ENCODE assay signal across 10 cellular contexts in the genomic region with DNA sequence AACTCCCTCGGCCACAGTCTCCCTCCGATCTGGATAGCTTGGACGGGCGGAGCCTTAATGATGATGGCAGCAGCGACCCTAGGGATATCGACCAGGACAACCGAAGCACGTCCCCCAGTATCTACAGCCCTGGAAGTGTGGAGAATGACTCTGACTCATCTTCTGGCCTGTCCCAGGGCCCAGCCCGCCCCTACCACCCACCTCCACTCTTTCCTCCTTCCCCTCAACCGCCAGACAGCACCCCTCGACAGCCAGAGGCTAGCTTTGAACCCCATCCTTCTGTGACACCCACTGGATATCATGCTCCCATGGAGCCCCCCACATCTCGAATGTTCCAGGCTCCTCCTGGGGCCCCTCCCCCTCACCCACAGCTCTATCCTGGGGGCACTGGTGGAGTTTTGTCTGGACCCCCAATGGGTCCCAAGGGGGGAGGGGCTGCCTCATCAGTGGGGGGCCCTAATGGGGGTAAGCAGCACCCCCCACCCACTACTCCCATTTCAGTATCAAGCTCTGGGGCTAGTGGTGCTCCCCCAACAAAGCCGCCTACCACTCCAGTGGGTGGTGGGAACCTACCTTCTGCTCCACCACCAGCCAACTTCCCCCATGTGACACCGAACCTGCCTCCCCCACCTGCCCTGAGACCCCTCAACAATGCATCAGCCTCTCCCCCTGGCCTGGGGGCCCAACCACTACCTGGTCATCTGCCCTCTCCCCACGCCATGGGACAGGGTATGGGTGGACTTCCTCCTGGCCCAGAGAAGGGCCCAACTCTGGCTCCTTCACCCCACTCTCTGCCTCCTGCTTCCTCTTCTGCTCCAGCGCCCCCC. TPM values are rescaled to one million over a fixed set of nuclear protein-coding genes. Genes with fewer than 3 reads are reported as not detected.
DNase-seq lines count a peak whose midpoint lies in the region; ATAC-seq, FAIRE-seq and TF ChIP-seq lines count a peak whose summit lies in the region.
"Had no signal": no experiment of that assay in that cellular context is flagged by ENCODE, and none has a peak within 500 bp of the region (broad histone marks: within the 10 kb centered on the region; RNA-seq: fewer than 3 reads in every experiment).

No MANE protein-coding gene starts in this region.

- H3K23me2 ChIP-seq in H1 (ENCODE audit: low read depth, low read length) = peaks cover 4% of the 10 kb centered on the region; the same call in 1 of the 2 replicates

- no peaks in the 10 kb centered on the region for H3K9me3 Mint-ChIP-seq in activated CD4-positive, alpha-beta T cell treated with anti-CD3 and anti-CD28 coated beads for 36 hours (ENCODE audit: low read depth)

- H3K4ac ChIP-seq in H1 (replicated peaks; ENCODE audit: insufficient read length, low read depth, low read length) = no peak overlapping the region

- no peak overlapping the region for H2AK5ac ChIP-seq in H1 (ENCODE audit: low read depth, low read length)

- no peak for FAIRE-seq in H1 (lab: Jason Lieb, UNC)
- FAIRE-seq: islet of Langerhans had no signal

- CTCF ChIA-PET in activated CD4-positive, alpha-beta T cell treated with anti-CD3 and anti-CD28 coated beads for 36 hours (lab: Charles Lee) = interaction anchor here (1.3 to 5.1 kb wide), 6 partner anchors 9 to 29 kb away, joined by 3 to 59 read pairs (median 4); partner anchors contain the start of gene ATN1
- CTCF ChIA-PET in H1 (lab: Charles Lee; ENCODE audit: partially characterized antibody) = interaction anchor here (0.6 to 20.2 kb wide), 10 partner anchors 10 to 382 kb away, joined by 3 to 253 read pairs (median 3); partner anchors contain the start of genes ATN1, SPSB2 and TPI1

- H3K79me2 ChIP-seq in H1 (ENCODE audit: control insufficient read depth in 1 of 2, insufficient read depth in 2 of 2, low read length in 2 of 2) = peaks cover 3 to 16% of the 10 kb centered on the region in 2 experiments
- peaks cover 37% of the 10 kb centered on the region for H3K79me2 ChIP-seq in smooth muscle cell (ENCODE audit: low read depth)

- TF ChIP-seq POLR2A in Peyer's patch (IDR thresholded peaks at IDR 0.05) (no peak), H1 (IDR thresholded peaks at IDR 0.05; ENCODE audit: control extremely low read depth in 1 of 2, low read depth in 2 of 2, low read length in 2 of 2) (0 out of 3 replicates have a peak, but pooled peaks of 1 of the 2 experiments have one; percentile 6)

- H2BK15ac ChIP-seq in H1 (ENCODE audit: low read length) = no peak overlapping the region

- no peak overlapping the region for H3K56ac ChIP-seq in H1 (replicated peaks; ENCODE audit: insufficient read length, low read depth, low read length)

- peaks cover 58% of the 10 kb centered on the region for H3K4me1 Mint-ChIP-seq in activated CD4-positive, alpha-beta T cell treated with anti-CD3 and anti-CD28 coated beads for 36 hours

- H2BK20ac ChIP-seq in H1 (ENCODE audit: low read length) = no peak overlapping the region

- H3K9me3 ChIP-seq in Peyer's patch (no peaks in the 10 kb centered on the region), H1 (ENCODE audit: insufficient read depth in 2 of 2, low read depth in 1 of 2, low read length in 1 of 2) (no peaks in the 10 kb centered on the region), smooth muscle cell (replicated peaks; ENCODE audit: low read depth) (no peaks in the 10 kb centered on the region), BE2C (no peaks in the 10 kb centered on the region)

- 0 out of 2 replicates have a peak overlapping the region, but pooled peaks have one; percentile 3 for H4K8ac ChIP-seq in H1 (ENCODE audit: extremely low read depth, insufficient read depth, low read length)

- H4K5ac ChIP-seq in H1 (ENCODE audit: insufficient read length, low read depth, low read length) = no peak overlapping the region

- no peak for TF ChIP-seq RAD21 in H1 (IDR thresholded peaks at IDR 0.05 in 1 of 2, conservative IDR thresholded peaks at IDR 0.05 in 1 of 2; ENCODE audit: low read depth in 2 of 2, low read length in 2 of 2)

- no peak for ATAC-seq in activated CD4-positive, alpha-beta T cell treated with anti-CD3 and anti-CD28 coated beads for 36 hours

- no peak for TF ChIP-seq CTCF in Peyer's patch (IDR thresholded peaks at IDR 0.05)
- TF ChIP-seq CTCF in H1 (IDR thresholded peaks at IDR 0.05; ENCODE audit: control extremely low read depth in 1 of 3, insufficient read depth in 1 of 3, low read depth in 1 of 3, low read length in 3 of 3) = no peak
- TF ChIP-seq CTCF in smooth muscle cell (IDR thresholded peaks at IDR 0.05; ENCODE audit: borderline replicate concordance, insufficient read depth, poor library complexity, severe bottlenecking) = no peak
- TF ChIP-seq CTCF in BE2C (IDR thresholded peaks at IDR 0.05; ENCODE audit: low read depth, low read length) = no peak
- no peak for TF ChIP-seq CTCF in foreskin fibroblast (IDR thresholded peaks at IDR 0.05; ENCODE audit: low read depth, low read length)

- H3K27me3 ChIP-seq in Peyer's patch (no peaks in the 10 kb centered on the region), H1 (replicated peaks in 1 of 4; ENCODE audit: control insufficient read depth in 3 of 4, extremely low read depth in 1 of 4, insufficient read depth in 3 of 4, low read length in 3 of 4) (no peaks in the 10 kb centered on the region), smooth muscle cell (ENCODE audit: low read depth) (no peaks in the 10 kb centered on the region), BE2C (no peaks in the 10 kb centered on the region)

- intact Hi-C loops in activated CD4-positive, alpha-beta T cell treated with anti-CD3 and anti-CD28 coated beads for 36 hours (cut with DNase I, micrococcal nuclease) = loop anchor here (2.0 to 5.0 kb wide), 3 partner anchors 31 to 83 kb away; partner anchors contain the start of genes CDCA3 (in 1 of the 2), LRRC23 (in 1 of the 2), SPSB2 (in 1 of the 2) and USP5 (in 1 of the 2)

- H3K27me3 Mint-ChIP-seq in activated CD4-positive, alpha-beta T cell treated with anti-CD3 and anti-CD28 coated beads for 36 hours = no peaks in the 10 kb centered on the region

- WGBS in H1 (ENCODE audit: extremely low coverage in 1 of 2, insufficient coverage in 1 of 2, insufficient read length in 1 of 2, insufficient replicate concordance in 2 of 2, low coverage in 1 of 2, low lambda C conversion rate in 2 of 2, missing lambda C conversion rate in 1 of 2), 2 experiments = 93% methylated on average over 16 of the region's 16 CpGs; no CpG with 5 or more reads in 1 of the 2 experiments
- 69% methylated on average over 13 of the region's 16 CpGs for WGBS in smooth muscle cell (ENCODE audit: low lambda C conversion rate)

- no peak overlapping the region for H2BK12ac ChIP-seq in H1 (ENCODE audit: low read depth, low read length)

- no peak overlapping the region for H3K18ac ChIP-seq in H1 (ENCODE audit: extremely low read depth, low read length)

- H3K79me1 ChIP-seq in H1 (ENCODE audit: low read depth, low read length) = peaks cover 12% of the 10 kb centered on the region

- no peak for TF ChIP-seq EP300 in H1 (IDR thresholded peaks at IDR 0.05; ENCODE audit: borderline replicate concordance in 1 of 2, low read depth in 2 of 2, low read length in 2 of 2)

- H3F3A ChIP-seq in smooth muscle cell (ENCODE audit: low read depth) = peaks cover 48% of the 10 kb centered on the region

- POLR2A ChIA-PET in activated CD4-positive, alpha-beta T cell treated with anti-CD3 and anti-CD28 coated beads for 36 hours (lab: Charles Lee) = interaction anchor here (0.5 to 2.6 kb wide), 6 partner anchors 10 to 144 kb away, joined by 3 to 11 read pairs (median 4); partner anchors contain the start of genes CDCA3, LPCAT3 and USP5
- POLR2A ChIA-PET in H1 (lab: Charles Lee; ENCODE audit: partially characterized antibody) = interaction anchor here (0.6 to 44.0 kb wide), 10 partner anchors 6 to 323 kb away, joined by 3 to 1596 read pairs (median 5); partner anchors contain the start of genes ATN1, C12orf57, EMG1 and ENO2

- H2BK5ac ChIP-seq in H1 (ENCODE audit: low read depth, low read length) = no peak overlapping the region

- no peak for DNase-seq in activated CD4-positive, alpha-beta T cell treated with anti-CD3 and anti-CD28 coated beads for 36 hours
- no peak for DNase-seq in activated CD4-positive, alpha-beta T cell treated with anti-CD3 and anti-CD28 coated beads, Interleukin-2, amount 50 U/mL, for 1 hour
- DNase-seq in Peyer's patch = peak in 1 of 3 donors; percentile 40
- DNase-seq in H1 (ENCODE audit: low read depth in 1 of 2, low spot score in 2 of 2) = no peak
- no peak for DNase-seq in smooth muscle cell (lab: John Stamatoyannopoulos, UW; ENCODE audit: unreplicated experiment)
- DNase-seq in NCI-H146 treated with DMSO at 0.1 percent for 48 hours (lab: John Stamatoyannopoulos, UW; ENCODE audit: unreplicated experiment) = no peak
- DNase-seq in BE2C = no peak
- DNase-seq in foreskin fibroblast = no peak

- H3K4me2 ChIP-seq in H1 (ENCODE audit: insufficient read depth in 1 of 2, low read depth in 2 of 2, low read length in 2 of 2) = no peak overlapping the region
- H3K4me2 ChIP-seq in smooth muscle cell = no peak overlapping the region

- H3K4me1 ChIP-seq in Peyer's patch (peaks cover 6 to 46% (median 12%) of the 10 kb centered on the region in 4 donors), H1 (replicated peaks in 1 of 4; ENCODE audit: control insufficient read depth in 3 of 4, insufficient read depth in 4 of 4, low read length in 3 of 4) (peaks cover 0 to 13% (median 5%) of the 10 kb centered on the region in 4 experiments; a peak in 5 of 7 replicates), smooth muscle cell (ENCODE audit: low read depth) (peaks cover 11% of the 10 kb centered on the region), BE2C (peaks cover 3% of the 10 kb centered on the region; the same call in 1 of the 2 replicates)

- H3K4me3 ChIP-seq in Peyer's patch = no peak overlapping the region
- no peak overlapping the region for H3K4me3 ChIP-seq in H1 (ENCODE audit: extremely low read depth in 1 of 4, insufficient read depth in 2 of 4, low read depth in 3 of 4, low read length in 4 of 4)
- no peak overlapping the region for H3K4me3 ChIP-seq in smooth muscle cell
- H3K4me3 ChIP-seq in BE2C (ENCODE audit: low read depth, low read length) = no peak overlapping the region
- no peak overlapping the region for H3K4me3 ChIP-seq in foreskin fibroblast (ENCODE audit: low read depth in 1 of 2, low read length in 2 of 2)

- H3K36me3 ChIP-seq in Peyer's patch (peaks cover 0 to 30% (median 0%) of the 10 kb centered on the region in 3 donors), H1 (ENCODE audit: control insufficient read depth in 2 of 4, insufficient read depth in 4 of 4, low read length in 3 of 4) (peaks cover 10 to 48% (median 27%) of the 10 kb centered on the region in 4 experiments), smooth muscle cell (ENCODE audit: low read depth) (no peaks in the 10 kb centered on the region), BE2C (peaks cover 37% of the 10 kb centered on the region)

- peak overlapping the region in 3 of 4 donors; percentile 35 to 99 (median 90) for H3K27ac ChIP-seq in Peyer's patch
- no peak overlapping the region for H3K27ac ChIP-seq in H1 (ENCODE audit: low read depth, low read length)
- peak overlapping the region; percentile 49 for H3K27ac ChIP-seq in smooth muscle cell (ENCODE audit: low read depth)

- H4K20me1 ChIP-seq in H1 (replicated peaks in 1 of 2; ENCODE audit: control insufficient read depth in 1 of 2, insufficient read depth in 2 of 2, low read length in 2 of 2) = peaks cover 12 to 15% of the 10 kb centered on the region in 2 experiments
- peaks cover 38% of the 10 kb centered on the region for H4K20me1 ChIP-seq in smooth muscle cell (ENCODE audit: low read depth)

- no peak overlapping the region for H4K91ac ChIP-seq in H1 (replicated peaks; ENCODE audit: insufficient read length, low read length)

- H3K4me3 Mint-ChIP-seq in activated CD4-positive, alpha-beta T cell treated with anti-CD3 and anti-CD28 coated beads for 36 hours = peak overlapping the region; percentile 83

- no peak overlapping the region for H3K14ac ChIP-seq in H1 (ENCODE audit: insufficient read length)

- H2BK120ac ChIP-seq in H1 (replicated peaks; ENCODE audit: low read depth, low read length) = no peak overlapping the region

- H3K27ac Mint-ChIP-seq in activated CD4-positive, alpha-beta T cell treated with anti-CD3 and anti-CD28 coated beads for 36 hours = peak overlapping the region; percentile 96

- H3K9ac ChIP-seq in H1 (replicated peaks in 1 of 4; ENCODE audit: extremely low read depth in 1 of 4, low read depth in 3 of 4, low read length in 3 of 4) (no peak overlapping the region), smooth muscle cell (ENCODE audit: low read depth) (no peak overlapping the region)

- H2AFZ ChIP-seq in H1 (ENCODE audit: low read length) = no peak overlapping the region
- H2AFZ ChIP-seq in smooth muscle cell (ENCODE audit: low read depth) = no peak overlapping the region

- H3K23ac ChIP-seq in H1 (ENCODE audit: insufficient read length) = no peak overlapping the region

- peaks cover 46% of the 10 kb centered on the region for H3K36me3 Mint-ChIP-seq in activated CD4-positive, alpha-beta T cell treated with anti-CD3 and anti-CD28 coated beads for 36 hours (ENCODE audit: low read depth)

RNA-seq across cellular contexts. Expression of gene RNU7-1, which starts 7.9 kb away (rescaled TPM):
- not detected for total RNA-seq in activated CD4-positive, alpha-beta T cell treated with anti-CD3 and anti-CD28 coated beads for 36 hours
- total RNA-seq in Peyer's patch (not detected), smooth muscle cell (not detected in 2 replicates)
- not detected in 2 replicates for total RNA-seq in H1 (2021; fragmentation: NEBNext Ultra II Directional; extraction: Animal tissue kit (Norgen Biotek cat#: 25700))
- polyA plus RNA-seq in H1 (2011; rRNA removed) (not detected in 2 replicates), smooth muscle cell (not detected in 2 replicates)
- not detected for polyA plus RNA-seq in H1 (2011; cell fraction: cytosol; rRNA removed)
- not detected for polyA plus RNA-seq in H1 (2011; cell fraction: nucleus; rRNA removed)
- polyA plus RNA-seq in H1 (2012, experiment 1 of 2) = not detected in 4 replicates
- not detected for polyA plus RNA-seq in H1 (2012, experiment 2 of 2)
- polyA plus RNA-seq in H1 (2013, experiment 1 of 2) = not detected
- polyA plus RNA-seq in H1 (2013, experiment 2 of 2) = not detected
- polyA minus RNA-seq in H1 (2011; rRNA and poly(A)+ RNA removed) = not detected in 2 replicates
- not detected for polyA minus RNA-seq in H1 (2011; cell fraction: cytosol; rRNA and poly(A)+ RNA removed)
- polyA minus RNA-seq in H1 (2011; cell fraction: nucleus; rRNA and poly(A)+ RNA removed) = not detected
- polyA plus RNA-seq in BE2C (2012; ENCODE audit: insufficient read depth, insufficient read length, low read depth) = not detected
- total RNA-seq: A673 had no signal

RNA-seq across cellular contexts. Expression of gene ATN1, which starts 8.0 kb away (rescaled TPM):
- total RNA-seq in activated CD4-positive, alpha-beta T cell treated with anti-CD3 and anti-CD28 coated beads for 36 hours = 10 to 100 TPM; 32.2 to 32.4 TPM
- 100 to 1,000 TPM in 3 of 4 donors, 10 to 100 TPM in 1; 77.6 to 337 (median 125) TPM for total RNA-seq in Peyer's patch
- total RNA-seq in H1 (2021; fragmentation: NEBNext Ultra II Directional; extraction: Animal tissue kit (Norgen Biotek cat#: 25700)) = 69.6 and 73.4 TPM in 2 replicates
- 20.6 and 43.0 TPM in 2 replicates for polyA plus RNA-seq in H1 (2011; rRNA removed)
- polyA plus RNA-seq in H1 (2011; cell fraction: cytosol; rRNA removed) = 13.5 TPM
- 178 TPM for polyA plus RNA-seq in H1 (2011; cell fraction: nucleus; rRNA removed)
- 61.7 to 82.1 TPM (median 77.4 TPM) in 4 replicates for polyA plus RNA-seq in H1 (2012, experiment 1 of 2)
- 48.0 TPM for polyA plus RNA-seq in H1 (2012, experiment 2 of 2)
- polyA plus RNA-seq in H1 (2013, experiment 1 of 2) = 51.3 TPM
- polyA plus RNA-seq in H1 (2013, experiment 2 of 2) = 48.3 TPM
- polyA minus RNA-seq in H1 (2011; rRNA and poly(A)+ RNA removed) = 11.4 and 14.0 TPM in 2 replicates
- 37.6 TPM for polyA minus RNA-seq in H1 (2011; cell fraction: cytosol; rRNA and poly(A)+ RNA removed)
- polyA minus RNA-seq in H1 (2011; cell fraction: nucleus; rRNA and poly(A)+ RNA removed) = 42.3 TPM
- 9.9 and 30.4 TPM in 2 replicates for total RNA-seq in smooth muscle cell
- 28.8 and 36.1 TPM in 2 replicates for polyA plus RNA-seq in smooth muscle cell
- polyA plus RNA-seq in BE2C (2012; ENCODE audit: insufficient read depth, insufficient read length, low read depth) = 276 TPM

RNA-seq across cellular contexts. Expression of gene C12orf57, which starts 8.1 kb away (rescaled TPM):
- 100 to 1,000 TPM; 189 to 208 TPM for total RNA-seq in activated CD4-positive, alpha-beta T cell treated with anti-CD3 and anti-CD28 coated beads for 36 hours
- total RNA-seq in Peyer's patch (100 to 1,000 TPM; 146 to 339 (median 156) TPM), smooth muscle cell (433 and 494 TPM in 2 replicates)
- 174 and 185 TPM in 2 replicates for total RNA-seq in H1 (2021; fragmentation: NEBNext Ultra II Directional; extraction: Animal tissue kit (Norgen Biotek cat#: 25700))
- polyA plus RNA-seq in H1 (2011; rRNA removed) (993 and 1,124 TPM in 2 replicates), smooth muscle cell (360 and 397 TPM in 2 replicates)
- 811 TPM for polyA plus RNA-seq in H1 (2011; cell fraction: cytosol; rRNA removed)
- 653 TPM for polyA plus RNA-seq in H1 (2011; cell fraction: nucleus; rRNA removed)
- 167 to 390 TPM (median 374 TPM) in 4 replicates for polyA plus RNA-seq in H1 (2012, experiment 1 of 2)
- polyA plus RNA-seq in H1 (2012, experiment 2 of 2) = 596 TPM
- polyA plus RNA-seq in H1 (2013, experiment 1 of 2) = 206 TPM
- 192 TPM for polyA plus RNA-seq in H1 (2013, experiment 2 of 2)
- 66.6 and 106 TPM in 2 replicates for polyA minus RNA-seq in H1 (2011; rRNA and poly(A)+ RNA removed)
- 76.3 TPM for polyA minus RNA-seq in H1 (2011; cell fraction: cytosol; rRNA and poly(A)+ RNA removed)
- 112 TPM for polyA minus RNA-seq in H1 (2011; cell fraction: nucleus; rRNA and poly(A)+ RNA removed)
- 616 TPM for polyA plus RNA-seq in BE2C (2012; ENCODE audit: insufficient read depth, insufficient read length, low read depth)

RNA-seq across cellular contexts. Expression of gene PTPN6, which starts 15.4 kb away (rescaled TPM):
- total RNA-seq in activated CD4-positive, alpha-beta T cell treated with anti-CD3 and anti-CD28 coated beads for 36 hours = 100 to 1,000 TPM; 335 to 483 TPM
- total RNA-seq in Peyer's patch = 100 to 1,000 TPM in 1 of 4 donors, 10 to 100 TPM in 3; 41.6 to 183 (median 44.4) TPM
- 25.7 and 28.4 TPM in 2 replicates for total RNA-seq in H1 (2021; fragmentation: NEBNext Ultra II Directional; extraction: Animal tissue kit (Norgen Biotek cat#: 25700))
- 16.3 and 22.6 TPM in 2 replicates for polyA plus RNA-seq in H1 (2011; rRNA removed)
- polyA plus RNA-seq in H1 (2011; cell fraction: cytosol; rRNA removed) = 21.3 TPM
- polyA plus RNA-seq in H1 (2011; cell fraction: nucleus; rRNA removed) = 32.9 TPM
- 34.9 to 37.3 TPM (median 36.6 TPM) in 4 replicates for polyA plus RNA-seq in H1 (2012, experiment 1 of 2)
- 28.9 TPM for polyA plus RNA-seq in H1 (2012, experiment 2 of 2)
- 23.2 TPM for polyA plus RNA-seq in H1 (2013, experiment 1 of 2)
- 25.8 TPM for polyA plus RNA-seq in H1 (2013, experiment 2 of 2)
- polyA minus RNA-seq in H1 (2011; rRNA and poly(A)+ RNA removed) = 12.4 and 24.5 TPM in 2 replicates
- 17.8 TPM for polyA minus RNA-seq in H1 (2011; cell fraction: cytosol; rRNA and poly(A)+ RNA removed)
- 9.1 TPM for polyA minus RNA-seq in H1 (2011; cell fraction: nucleus; rRNA and poly(A)+ RNA removed)
- total RNA-seq in smooth muscle cell = 4.3 and 5.5 TPM in 2 replicates
- 2.8 and 8.7 TPM in 2 replicates for polyA plus RNA-seq in smooth muscle cell
- polyA plus RNA-seq in BE2C (2012; ENCODE audit: insufficient read depth, insufficient read length, low read depth) = not detected

RNA-seq across cellular contexts. Expression of gene ENO2, which starts 21.4 kb away (rescaled TPM):
- total RNA-seq in activated CD4-positive, alpha-beta T cell treated with anti-CD3 and anti-CD28 coated beads for 36 hours = 100 to 1,000 TPM; 301 to 317 TPM
- total RNA-seq in Peyer's patch (10 to 100 TPM in 2 of 4 donors, 1 to 10 TPM in 2; 4.6 to 11.7 (median 8.8) TPM), smooth muscle cell (52.5 and 58.8 TPM in 2 replicates)
- 90.9 and 92.4 TPM in 2 replicates for total RNA-seq in H1 (2021; fragmentation: NEBNext Ultra II Directional; extraction: Animal tissue kit (Norgen Biotek cat#: 25700))
- polyA plus RNA-seq in H1 (2011; rRNA removed) (102 and 126 TPM in 2 replicates), smooth muscle cell (105 and 127 TPM in 2 replicates)
- polyA plus RNA-seq in H1 (2011; cell fraction: cytosol; rRNA removed) = 137 TPM
- 300 TPM for polyA plus RNA-seq in H1 (2011; cell fraction: nucleus; rRNA removed)
- polyA plus RNA-seq in H1 (2012, experiment 1 of 2) = 110 to 167 TPM (median 137 TPM) in 4 replicates
- 110 TPM for polyA plus RNA-seq in H1 (2012, experiment 2 of 2)
- polyA plus RNA-seq in H1 (2013, experiment 1 of 2) = 47.4 TPM
- 42.8 TPM for polyA plus RNA-seq in H1 (2013, experiment 2 of 2)
- 82.7 and 92.1 TPM in 2 replicates for polyA minus RNA-seq in H1 (2011; rRNA and poly(A)+ RNA removed)
- 37.7 TPM for polyA minus RNA-seq in H1 (2011; cell fraction: cytosol; rRNA and poly(A)+ RNA removed)
- 66.1 TPM for polyA minus RNA-seq in H1 (2011; cell fraction: nucleus; rRNA and poly(A)+ RNA removed)
- polyA plus RNA-seq in BE2C (2012; ENCODE audit: insufficient read depth, insufficient read length, low read depth) = 443 TPM
